ENCODE assay signal across 9 cellular contexts in genomic region chr6:11732036-11732545, GRCh38. TPM values are rescaled to one million over a fixed set of nuclear protein-coding genes. Genes with fewer than 3 reads are reported as not detected.
DNase-seq lines count a peak whose midpoint lies in the region; ATAC-seq and TF ChIP-seq lines count a peak whose summit lies in the region.
"Had no signal": no experiment of that assay in that cellular context is flagged by ENCODE, and none has a peak within 500 bp of the region (broad histone marks: within the 10 kb centered on the region; RNA-seq: fewer than 3 reads in every experiment).

No MANE protein-coding gene starts in this region.

- H3K9me3 ChIP-seq in Peyer's patch = no peaks in the 10 kb centered on the region
- no peaks in the 10 kb centered on the region for H3K9me3 ChIP-seq in ovary
- no peaks in the 10 kb centered on the region for H3K9me3 ChIP-seq in SK-N-SH

- H4K20me1 ChIP-seq in SK-N-SH (ENCODE audit: insufficient read depth) = no peaks in the 10 kb centered on the region

- H3K9me2 ChIP-seq in SK-N-SH = no peaks in the 10 kb centered on the region

- DNase-seq in Peyer's patch (peak in 2 of 3 donors; percentile 43 to 67), ovary (peak in 1 of 5 donors; percentile 23), SK-N-SH (no peak), HT-29 (ENCODE audit: low spot score) (no peak)
- no peak for DNase-seq in central memory CD8-positive, alpha-beta T cell (ENCODE audit: low spot score in 2 of 2)

- H3K4me2 ChIP-seq in SK-N-SH = no peak overlapping the region

- peak; percentile 15 for TF ChIP-seq EP300 in ovary (IDR thresholded peaks at IDR 0.05)
- no peak for TF ChIP-seq EP300 in SK-N-SH (IDR thresholded peaks at IDR 0.05; ENCODE audit: borderline replicate concordance in 1 of 2, low read depth in 1 of 2, low read length in 1 of 2)

- H3K27ac ChIP-seq in Peyer's patch = peak overlapping the region; percentile 8 to 38 (median 22)
- no peak overlapping the region for H3K27ac ChIP-seq in ovary
- H3K27ac ChIP-seq in SK-N-SH (ENCODE audit: low read depth in 2 of 2, low read length in 1 of 2) = no peak overlapping the region
- H3K27ac ChIP-seq: SK-N-MC had no signal

- H3K4me1 ChIP-seq in Peyer's patch (peaks cover 0 to 5% (median 0%) of the 10 kb centered on the region in 4 donors), ovary (ENCODE audit: insufficient read depth) (peaks cover 2% of the 10 kb centered on the region), SK-N-SH (ENCODE audit: control insufficient read depth in 1 of 2, insufficient read depth in 2 of 2, low read depth in 1 of 2, low read length in 1 of 2) (peaks cover 0 to 1% of the 10 kb centered on the region in 2 experiments; a peak in 1 of 4 replicates)

- no peaks in the 10 kb centered on the region for H3F3A ChIP-seq in SK-N-SH (replicated peaks; ENCODE audit: insufficient read depth)

- H3K36me3 ChIP-seq in Peyer's patch (peaks cover 0 to 3% (median 0%) of the 10 kb centered on the region in 3 donors), ovary (no peaks in the 10 kb centered on the region), SK-N-SH (replicated peaks in 1 of 2; ENCODE audit: control insufficient read depth in 1 of 2, insufficient read depth in 2 of 2, low read length in 1 of 2) (no peaks in the 10 kb centered on the region)

- CTCF ChIA-PET in SK-N-SH (lab: Yijun Ruan, JAX) = interaction anchor here (0.8 kb wide), 1 partner anchor 19 kb away, joined by 3 read pairs; no protein-coding TSS in a partner anchor

- H3K36me3 Mint-ChIP-seq in central memory CD8-positive, alpha-beta T cell (ENCODE audit: insufficient read depth) = peaks cover 1% of the 10 kb centered on the region

- 75 to 86% (median 79%) methylated on average over 11 of the region's 11 CpGs for WGBS in ovary, 3 donors
- 77% methylated on average over 11 of the region's 11 CpGs for WGBS in SK-N-SH (ENCODE audit: low lambda C conversion rate)

- no peaks in the 10 kb centered on the region for H3K27me3 ChIP-seq in Peyer's patch
- H3K27me3 ChIP-seq in ovary = no peaks in the 10 kb centered on the region
- H3K27me3 ChIP-seq in SK-N-SH (ENCODE audit: insufficient read depth) = no peaks in the 10 kb centered on the region

- no peak overlapping the region for H3K4me3 ChIP-seq in Peyer's patch
- no peak overlapping the region for H3K4me3 ChIP-seq in ovary
- no peak overlapping the region for H3K4me3 ChIP-seq in SK-N-SH (ENCODE audit: low read depth in 2 of 2, low read length in 1 of 2)
- H3K4me3 ChIP-seq: SK-N-MC had no signal

- no peak overlapping the region for H3K9ac ChIP-seq in SK-N-SH

- POLR2A ChIA-PET in SK-N-SH (lab: Yijun Ruan, JAX) = no interaction called here

- no peaks in the 10 kb centered on the region for H3K79me2 ChIP-seq in SK-N-SH (ENCODE audit: insufficient read depth)

- intact Hi-C loops in ovary (cut with DNase I) = no loop called here

- H3K27ac Mint-ChIP-seq in central memory CD8-positive, alpha-beta T cell (ENCODE audit: low read depth) = no peak overlapping the region

- TF ChIP-seq POLR2A in Peyer's patch (IDR thresholded peaks at IDR 0.05) (no peak), ovary (IDR thresholded peaks at IDR 0.05) (no peak)

- H3K4me3 Mint-ChIP-seq in central memory CD8-positive, alpha-beta T cell = no peak overlapping the region

- no peak for TF ChIP-seq RAD21 in SK-N-SH (IDR thresholded peaks at IDR 0.05; ENCODE audit: low read length)

- H3K9me3 Mint-ChIP-seq in central memory CD8-positive, alpha-beta T cell = no peaks in the 10 kb centered on the region

- no peak overlapping the region; the same call in 1 of the 2 replicates for H2AFZ ChIP-seq in SK-N-SH (ENCODE audit: low read depth)

- H3K4me1 Mint-ChIP-seq in central memory CD8-positive, alpha-beta T cell = peaks cover 5% of the 10 kb centered on the region

- peak; percentile 78 for ATAC-seq in GM18517 (IDR thresholded peaks at IDR 0.05; ENCODE audit: unreplicated experiment)
- peak; percentile 78 for ATAC-seq in HG02759 (IDR thresholded peaks at IDR 0.05; ENCODE audit: unreplicated experiment)
- peak; percentile 50 for ATAC-seq in central memory CD8-positive, alpha-beta T cell (replicated peaks; ENCODE audit: extremely low read depth, poor library complexity, severe bottlenecking)
- no peak for ATAC-seq in SK-N-SH treated with all-trans-retinoic acid at 6 μM for 48 hours

- TF ChIP-seq CTCF in Peyer's patch (IDR thresholded peaks at IDR 0.05) (no peak), ovary (IDR thresholded peaks at IDR 0.05) (no peak), SK-N-SH (IDR thresholded peaks at IDR 0.05) (no peak)

- peaks cover 49% of the 10 kb centered on the region for H3K27me3 Mint-ChIP-seq in central memory CD8-positive, alpha-beta T cell

TF ChIP-seq in SK-N-SH treated with all-trans-retinoic acid at 6 μM for 48 hours, 23 proteins besides CTCF, POLR2A, EP300 and RAD21 (continues in another document):
- TF ChIP-seq CSDC2 (CRISPR knock-in tag; IDR thresholded peaks at IDR 0.05) (no peak), CSRNP3 (CRISPR knock-in tag; IDR thresholded peaks at IDR 0.05) (no peak), ZC3H10 (CRISPR knock-in tag; IDR thresholded peaks at IDR 0.05) (no peak), OSR1 (CRISPR knock-in tag; IDR thresholded peaks at IDR 0.05) (no peak)

TF ChIP-seq in SK-N-SH, 30 proteins besides CTCF, POLR2A, EP300 and RAD21:
- TF ChIP-seq MEF2A (IDR thresholded peaks at IDR 0.05; ENCODE audit: borderline replicate concordance, low read depth) (no peak), USF1 (IDR thresholded peaks at IDR 0.05; ENCODE audit: borderline replicate concordance, low read depth) (no peak), JUND (IDR thresholded peaks at IDR 0.05) (no peak), MXI1 (IDR thresholded peaks at IDR 0.05; ENCODE audit: low read depth, low read length) (no peak), TEAD4 (IDR thresholded peaks at IDR 0.05; ENCODE audit: borderline replicate concordance, insufficient read depth) (no peak), ZBTB33 (IDR thresholded peaks at IDR 0.05; ENCODE audit: borderline replicate concordance, low read depth) (no peak), GABPA (IDR thresholded peaks at IDR 0.05; ENCODE audit: low read depth) (no peak), PBX3 (IDR thresholded peaks at IDR 0.05) (no peak), RCOR1 (IDR thresholded peaks at IDR 0.05; ENCODE audit: low read length) (no peak), EZH2phosphoT487 (IDR thresholded peaks at IDR 0.05; ENCODE audit: borderline replicate concordance, low read depth) (no peak), YY1 (IDR thresholded peaks at IDR 0.05; ENCODE audit: low read depth) (no peak), POLR2AphosphoS5 (IDR thresholded peaks at IDR 0.05; ENCODE audit: low read depth, low read length) (no peak), NFIC (IDR thresholded peaks at IDR 0.05; ENCODE audit: borderline replicate concordance) (no peak), TAF1 (IDR thresholded peaks at IDR 0.05; ENCODE audit: borderline replicate concordance, low read depth, low read length) (no peak), RFX5 (IDR thresholded peaks at IDR 0.05; ENCODE audit: low read length) (no peak)

RNA-seq across cellular contexts. Expression of gene ADTRP, which starts 46.5 kb away (rescaled TPM):
- total RNA-seq in Peyer's patch = 100 to 1,000 TPM in 3 of 4 donors, 10 to 100 TPM in 1; 33.8 to 187 (median 133) TPM
- total RNA-seq in ovary = under 1 TPM in 2 of 7 donors, not detected in 5; 0.31 to 0.80 TPM
- under 1 TPM; 0.12 to 0.37 TPM for polyA plus RNA-seq in ovary
- polyA plus RNA-seq in SK-N-SH (2012; rRNA removed) = 0.84 and 1.2 TPM in 2 replicates
- polyA plus RNA-seq in SK-N-SH (2012; cell fraction: cytosol; rRNA removed) = 0.35 and 0.53 TPM in 2 replicates
- polyA plus RNA-seq in SK-N-SH (2012; cell fraction: nucleus; rRNA removed) = 0.72 and 1.6 TPM in 2 replicates
- total RNA-seq in HT-29 (2014; rRNA removed; shearing (Covaris generic)) = 0.13 and 0.83 TPM in 2 replicates

Comparison
In these comparisons a context has a peak if more than half of its experiments do, and no peak if none do; other contexts are left out.
1. DNase-seq: peak in Peyer's patch (2 of 3); none in central memory CD8-positive, alpha-beta T cell (0 of 2), SK-N-SH (single experiment) and HT-29 (single experiment).
2. H3K27ac ChIP-seq: peak in Peyer's patch (4 of 4); none in ovary (0 of 2) and SK-N-SH (0 of 2).
3. RNA of gene ADTRP, which starts 46.5 kb away (total RNA-seq): 33.8 to 187 TPM in Peyer's patch; 0.13 to 0.83 TPM in HT-29 and 0.31 to 0.80 TPM in ovary; every median in the first group is over 10 times any median in the second.